ENCODE assay signal across 11 cellular contexts in the genomic region with DNA sequence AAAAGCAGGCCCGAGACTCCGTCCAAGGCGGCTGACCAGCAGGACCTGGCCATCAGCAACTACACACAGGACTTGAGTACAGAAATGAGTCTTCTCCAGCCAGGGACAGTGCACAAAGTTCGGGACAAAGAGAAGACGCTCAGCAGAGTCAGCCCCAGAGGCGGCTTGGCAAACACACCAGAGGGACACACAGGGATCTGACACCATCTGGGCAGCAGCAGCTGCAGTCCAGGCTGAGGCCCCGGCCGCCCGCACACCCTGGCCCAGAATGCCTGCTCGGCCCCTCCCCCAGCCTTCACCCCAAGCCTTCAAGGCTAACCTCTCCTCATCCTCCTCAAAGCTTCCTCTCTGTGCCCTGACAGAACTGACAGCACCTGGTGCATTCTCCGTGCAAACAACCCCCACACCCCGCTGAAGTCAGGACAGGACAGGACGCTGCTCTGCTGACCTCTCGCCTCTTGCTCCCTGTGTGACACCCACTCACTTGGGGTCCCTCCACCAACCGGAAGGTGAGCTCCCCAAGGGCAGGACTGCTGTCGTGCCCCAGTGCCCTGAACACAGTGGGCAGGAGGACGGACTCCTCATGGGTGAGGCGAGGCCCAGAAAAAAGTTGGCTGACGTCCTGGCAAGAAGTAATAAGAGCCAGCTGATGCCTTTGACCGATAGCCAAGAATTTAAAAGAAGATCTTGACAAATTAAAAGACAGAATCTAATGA.
DNase-seq lines count a peak whose midpoint lies in the region; ATAC-seq and TF ChIP-seq lines count a peak whose summit lies in the region.
"Had no signal": no experiment of that assay in that cellular context is flagged by ENCODE, and none has a peak within 500 bp of the region (broad histone marks: within the 10 kb centered on the region; RNA-seq: fewer than 3 reads in every experiment).

No MANE protein-coding gene starts in this region.

- peak overlapping the region; percentile 64 for H3K4me3 Mint-ChIP-seq in osteocyte (ENCODE audit: unreplicated experiment)
- H3K4me3 Mint-ChIP-seq in naive thymus-derived CD4-positive, alpha-beta T cell = no peak overlapping the region

- CTCF ChIA-PET in naive thymus-derived CD4-positive, alpha-beta T cell (lab: Charles Lee) = no interaction called here

- H3K27ac Mint-ChIP-seq in osteocyte (ENCODE audit: unreplicated experiment) = peak overlapping the region; percentile 97
- H3K27ac Mint-ChIP-seq in naive thymus-derived CD4-positive, alpha-beta T cell = no peak overlapping the region

- H3K9me3 ChIP-seq in naive thymus-derived CD4-positive, alpha-beta T cell (ENCODE audit: control insufficient read depth in 2 of 3, low read length in 3 of 3) = no peaks in the 10 kb centered on the region

- no peaks in the 10 kb centered on the region for H3K36me3 Mint-ChIP-seq in osteocyte (ENCODE audit: unreplicated experiment)
- peaks cover 0 to 13% (median 5%) of the 10 kb centered on the region in 5 donors for H3K36me3 Mint-ChIP-seq in naive thymus-derived CD4-positive, alpha-beta T cell

- no peaks in the 10 kb centered on the region for H3K36me3 ChIP-seq in naive thymus-derived CD4-positive, alpha-beta T cell (ENCODE audit: control insufficient read depth in 2 of 3, insufficient read depth in 3 of 3, low read length in 3 of 3)

- no peaks in the 10 kb centered on the region for H3K9me3 Mint-ChIP-seq in osteocyte (ENCODE audit: unreplicated experiment)
- H3K9me3 Mint-ChIP-seq in naive thymus-derived CD4-positive, alpha-beta T cell = peaks cover 0 to 4% (median 0%) of the 10 kb centered on the region in 11 donors

- H3K27me3 ChIP-seq in naive thymus-derived CD4-positive, alpha-beta T cell (ENCODE audit: control insufficient read depth in 2 of 2, insufficient read depth in 2 of 2, low read length in 2 of 2) = no peaks in the 10 kb centered on the region

- TF ChIP-seq CTCF in osteocyte (IDR thresholded peaks at IDR 0.05) = no peak

- H3K27ac ChIP-seq in naive thymus-derived CD4-positive, alpha-beta T cell (ENCODE audit: low read depth, low read length) = no peak overlapping the region
- H3K27ac ChIP-seq: C4-2B, KMS-11 had no signal

- intact Hi-C loops in naive thymus-derived CD4-positive, alpha-beta T cell (cut with micrococcal nuclease) = no loop called here

- no peak overlapping the region for H3K4me3 ChIP-seq in naive thymus-derived CD4-positive, alpha-beta T cell (ENCODE audit: low read length)

- no peak for ATAC-seq in naive thymus-derived CD4-positive, alpha-beta T cell
- ATAC-seq in GM18505 (IDR thresholded peaks at IDR 0.05; ENCODE audit: unreplicated experiment) = no peak

- no peaks in the 10 kb centered on the region for H3K27me3 Mint-ChIP-seq in osteocyte (ENCODE audit: unreplicated experiment)
- no peaks in the 10 kb centered on the region for H3K27me3 Mint-ChIP-seq in naive thymus-derived CD4-positive, alpha-beta T cell

- TF ChIP-seq POLR2A in GM18505 (IDR thresholded peaks at IDR 0.05; ENCODE audit: borderline replicate concordance, extremely low read depth, insufficient read depth, insufficient read length) = no peak

- peaks cover 65% of the 10 kb centered on the region for H3K4me1 Mint-ChIP-seq in osteocyte (ENCODE audit: unreplicated experiment)
- H3K4me1 Mint-ChIP-seq in naive thymus-derived CD4-positive, alpha-beta T cell = peaks cover 3 to 14% (median 5%) of the 10 kb centered on the region in 7 donors

- H3K4me1 ChIP-seq in naive thymus-derived CD4-positive, alpha-beta T cell (ENCODE audit: control insufficient read depth in 2 of 2, insufficient read depth in 2 of 2, low read length in 2 of 2) = no peaks in the 10 kb centered on the region

- peak; percentile 43 for DNase-seq in AG08395 (ENCODE audit: low spot score)
- DNase-seq in SHP77 treated with DMSO at 0.1 percent for 48 hours (lab: John Stamatoyannopoulos, UW) = peak; percentile 27
- DNase-seq in fibroblast of the conjunctiva (ENCODE audit: low read depth) = peak; percentile 77
- DNase-seq in osteocyte (ENCODE audit: extremely low spot score, unreplicated experiment) = peak; percentile 86
- DNase-seq in HT-29 (ENCODE audit: low spot score) = no peak
- no peak for DNase-seq in Kasumi-1 (lab: John Stamatoyannopoulos, UW)
- no peak for DNase-seq in naive thymus-derived CD4-positive, alpha-beta T cell
- DNase-seq: effector memory CD4-positive, alpha-beta T cell had no signal

- POLR2A ChIA-PET in naive thymus-derived CD4-positive, alpha-beta T cell (lab: Charles Lee) = no interaction called here

Comparison
In these comparisons a context has a peak if more than half of its experiments do, and no peak if none do; other contexts are left out.
1. DNase-seq: peak in AG08395 (single experiment), SHP77 treated with DMSO at 0.1 percent for 48 hours (single experiment), fibroblast of the conjunctiva (single experiment) and osteocyte (single experiment); none in HT-29 (single experiment), Kasumi-1 (0 of 2) and naive thymus-derived CD4-positive, alpha-beta T cell (0 of 9).